ENCODE assay signal across 10 cellular contexts in genomic region chr13:90217275-90217674, GRCh38.
"Had no signal": no experiment of that assay in that cellular context is flagged by ENCODE, and none has a peak within 500 bp of the region (broad histone marks: within the 10 kb centered on the region; RNA-seq: fewer than 3 reads in every experiment).

No MANE protein-coding gene starts in this region.

- H3K36me3 ChIP-seq: HAP-1 had no signal

- DNase-seq: GM23248, GOT3, H7, H9, HCEC 1CT, HFFc6 had no signal

- H3K9me3 Mint-ChIP-seq: HFFc6 had no signal

- H3K4me1 ChIP-seq: HAP-1 had no signal

- FAIRE-seq: H1 had no signal

- H3K9me3 ChIP-seq: HAP-1 had no signal

- H3K27ac Mint-ChIP-seq: GM23338, H9, HFFc6 had no signal

- H3K4me3 ChIP-seq: GM23248, GM23338, HAP-1 had no signal

- H3K4me1 Mint-ChIP-seq: GM23338, H9 had no signal

- H3K4me3 Mint-ChIP-seq: GM23338, H9, HFFc6 had no signal

- H3K27ac ChIP-seq: GM23248 had no signal

- ATAC-seq: GM23338, HCT116 had no signal
